1 cellular context compared by ENCODE assay signal in the genomic region with DNA sequence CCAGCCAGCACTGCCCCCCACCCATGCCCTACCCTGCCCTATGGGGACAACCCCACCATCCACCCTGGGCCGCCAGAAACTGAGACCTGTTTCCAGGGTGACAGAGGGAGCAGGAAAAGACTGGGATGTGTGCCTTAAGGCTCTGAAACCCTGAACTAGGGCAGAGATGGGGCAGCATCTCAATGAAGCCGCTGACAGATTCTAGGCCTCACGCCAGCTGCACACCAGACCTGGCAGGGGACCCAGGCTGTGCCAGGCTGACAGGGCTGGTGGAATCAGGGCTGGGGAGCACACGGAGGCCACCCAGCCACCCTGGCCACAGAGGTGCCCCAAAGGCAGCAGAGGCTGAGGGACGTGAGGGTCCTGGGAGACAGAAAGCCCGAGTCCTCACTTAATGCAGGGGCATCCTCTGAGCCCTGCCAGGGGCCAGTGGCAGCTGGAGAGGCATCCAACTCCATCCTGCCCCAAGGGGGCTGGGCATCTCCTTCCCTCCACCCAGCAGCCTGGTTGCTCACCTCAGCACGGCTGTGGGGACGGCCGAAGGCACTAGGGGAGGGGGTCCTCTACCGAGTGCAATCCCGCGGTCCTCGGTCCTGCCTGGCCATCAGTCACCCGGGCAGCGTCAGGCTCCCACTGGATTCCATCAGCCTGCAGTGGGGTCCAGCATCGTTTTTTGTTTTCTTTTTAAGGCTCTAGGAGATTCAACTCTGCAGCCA.
TF ChIP-seq lines count a peak whose summit lies in the region.

No MANE protein-coding gene starts in this region.

TF ChIP-seq in GM23338, 12 proteins besides CTCF, POLR2A, EP300 and RAD21 (continued from another document):
- TF ChIP-seq, protein P1, sequence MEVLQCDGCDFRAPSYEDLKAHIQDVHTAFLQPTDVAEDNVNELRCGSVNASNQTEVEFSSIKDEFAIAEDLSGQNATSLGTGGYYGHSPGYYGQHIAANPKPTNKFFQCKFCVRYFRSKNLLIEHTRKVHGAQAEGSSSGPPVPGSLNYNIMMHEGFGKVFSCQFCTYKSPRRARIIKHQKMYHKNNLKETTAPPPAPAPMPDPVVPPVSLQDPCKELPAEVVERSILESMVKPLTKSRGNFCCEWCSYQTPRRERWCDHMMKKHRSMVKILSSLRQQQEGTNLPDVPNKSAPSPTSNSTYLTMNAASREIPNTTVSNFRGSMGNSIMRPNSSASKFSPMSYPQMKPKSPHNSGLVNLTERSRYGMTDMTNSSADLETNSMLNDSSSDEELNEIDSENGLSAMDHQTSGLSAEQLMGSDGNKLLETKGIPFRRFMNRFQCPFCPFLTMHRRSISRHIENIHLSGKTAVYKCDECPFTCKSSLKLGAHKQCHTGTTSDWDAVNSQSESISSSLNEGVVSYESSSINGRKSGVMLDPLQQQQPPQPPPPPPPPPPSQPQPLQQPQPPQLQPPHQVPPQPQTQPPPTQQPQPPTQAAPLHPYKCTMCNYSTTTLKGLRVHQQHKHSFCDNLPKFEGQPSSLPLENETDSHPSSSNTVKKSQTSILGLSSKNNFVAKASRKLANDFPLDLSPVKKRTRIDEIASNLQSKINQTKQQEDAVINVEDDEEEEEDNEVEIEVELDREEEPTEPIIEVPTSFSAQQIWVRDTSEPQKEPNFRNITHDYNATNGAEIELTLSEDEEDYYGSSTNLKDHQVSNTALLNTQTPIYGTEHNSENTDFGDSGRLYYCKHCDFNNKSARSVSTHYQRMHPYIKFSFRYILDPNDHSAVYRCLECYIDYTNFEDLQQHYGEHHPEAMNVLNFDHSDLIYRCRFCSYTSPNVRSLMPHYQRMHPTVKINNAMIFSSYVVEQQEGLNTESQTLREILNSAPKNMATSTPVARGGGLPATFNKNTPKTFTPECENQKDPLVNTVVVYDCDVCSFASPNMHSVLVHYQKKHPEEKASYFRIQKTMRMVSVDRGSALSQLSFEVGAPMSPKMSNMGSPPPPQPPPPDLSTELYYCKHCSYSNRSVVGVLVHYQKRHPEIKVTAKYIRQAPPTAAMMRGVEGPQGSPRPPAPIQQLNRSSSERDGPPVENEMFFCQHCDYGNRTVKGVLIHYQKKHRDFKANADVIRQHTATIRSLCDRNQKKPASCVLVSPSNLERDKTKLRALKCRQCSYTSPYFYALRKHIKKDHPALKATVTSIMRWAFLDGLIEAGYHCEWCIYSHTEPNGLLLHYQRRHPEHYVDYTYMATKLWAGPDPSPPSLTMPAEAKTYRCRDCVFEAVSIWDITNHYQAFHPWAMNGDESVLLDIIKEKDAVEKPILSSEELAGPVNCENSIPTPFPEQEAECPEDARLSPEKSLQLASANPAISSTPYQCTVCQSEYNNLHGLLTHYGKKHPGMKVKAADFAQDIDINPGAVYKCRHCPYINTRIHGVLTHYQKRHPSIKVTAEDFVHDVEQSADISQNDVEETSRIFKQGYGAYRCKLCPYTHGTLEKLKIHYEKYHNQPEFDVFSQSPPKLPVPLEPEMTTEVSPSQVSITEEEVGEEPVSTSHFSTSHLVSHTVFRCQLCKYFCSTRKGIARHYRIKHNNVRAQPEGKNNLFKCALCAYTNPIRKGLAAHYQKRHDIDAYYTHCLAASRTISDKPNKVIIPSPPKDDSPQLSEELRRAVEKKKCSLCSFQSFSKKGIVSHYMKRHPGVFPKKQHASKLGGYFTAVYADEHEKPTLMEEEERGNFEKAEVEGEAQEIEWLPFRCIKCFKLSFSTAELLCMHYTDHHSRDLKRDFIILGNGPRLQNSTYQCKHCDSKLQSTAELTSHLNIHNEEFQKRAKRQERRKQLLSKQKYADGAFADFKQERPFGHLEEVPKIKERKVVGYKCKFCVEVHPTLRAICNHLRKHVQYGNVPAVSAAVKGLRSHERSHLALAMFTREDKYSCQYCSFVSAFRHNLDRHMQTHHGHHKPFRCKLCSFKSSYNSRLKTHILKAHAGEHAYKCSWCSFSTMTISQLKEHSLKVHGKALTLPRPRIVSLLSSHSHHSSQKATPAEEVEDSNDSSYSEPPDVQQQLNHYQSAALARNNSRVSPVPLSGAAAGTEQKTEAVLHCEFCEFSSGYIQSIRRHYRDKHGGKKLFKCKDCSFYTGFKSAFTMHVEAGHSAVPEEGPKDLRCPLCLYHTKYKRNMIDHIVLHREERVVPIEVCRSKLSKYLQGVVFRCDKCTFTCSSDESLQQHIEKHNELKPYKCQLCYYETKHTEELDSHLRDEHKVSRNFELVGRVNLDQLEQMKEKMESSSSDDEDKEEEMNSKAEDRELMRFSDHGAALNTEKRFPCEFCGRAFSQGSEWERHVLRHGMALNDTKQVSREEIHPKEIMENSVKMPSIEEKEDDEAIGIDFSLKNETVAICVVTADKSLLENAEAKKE (CRISPR knock-in tag; IDR thresholded peaks at IDR 0.05) = no peak
- TF ChIP-seq JUNB (IDR thresholded peaks at IDR 0.05; ENCODE audit: unreplicated experiment) (no peak), ZNF114 (CRISPR knock-in tag; IDR thresholded peaks at IDR 0.05) (no peak), ZNF331 (CRISPR knock-in tag; IDR thresholded peaks at IDR 0.05; ENCODE audit: low read depth) (no peak), EZH2 (IDR thresholded peaks at IDR 0.05; ENCODE audit: low read depth, unreplicated experiment) (no peak)
